22 cellular contexts compared by ENCODE assay signal in the genomic region with DNA sequence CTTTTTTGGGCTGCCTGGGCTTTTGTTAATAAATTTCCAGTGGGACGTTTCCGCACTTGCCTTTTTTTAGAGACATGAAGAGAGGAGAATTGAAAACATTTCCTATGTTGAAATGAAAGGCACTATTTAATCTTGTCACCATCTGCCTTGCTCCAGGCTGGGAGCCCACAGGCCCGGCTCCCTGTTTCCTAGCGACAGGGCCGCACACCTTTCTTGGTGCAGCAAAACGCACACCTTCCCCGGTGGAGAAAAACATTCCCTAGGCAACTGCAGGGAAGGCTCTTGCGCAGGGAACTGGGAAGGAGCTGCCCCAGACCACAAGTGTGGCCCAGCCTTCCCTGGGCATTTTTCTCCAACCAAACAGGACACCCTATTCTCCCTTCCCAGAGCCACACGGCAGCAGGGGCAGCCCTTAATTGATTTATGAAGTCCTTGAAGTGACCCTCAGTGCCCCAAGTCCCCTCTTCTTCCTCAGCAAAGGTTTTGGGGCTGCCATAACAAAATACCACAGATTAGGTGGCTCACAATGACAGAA.
A peak's percentile ranks its signal among the peaks of the same experiment; 100 is the strongest.
DNase-seq lines count a peak whose midpoint lies in the region; ATAC-seq and TF ChIP-seq lines count a peak whose summit lies in the region.
"Had no signal": no experiment of that assay in that cellular context is flagged by ENCODE, and none has a peak within 500 bp of the region (broad histone marks: within the 10 kb centered on the region; RNA-seq: fewer than 3 reads in every experiment).

No MANE protein-coding gene starts in this region.

- H3K36me3 ChIP-seq in BLaER1, result no peaks in the 10 kb centered on the region
- H3K36me3 ChIP-seq in ovary, result no peaks in the 10 kb centered on the region
- H3K36me3 ChIP-seq: BLaER1 treated with 17β-estradiol and CSF1 and Interleukin-3, amounts not matched to agents 10 nM and 100 nM; SJSA1 had no signal

- H3K4me2 ChIP-seq in BLaER1, result peak overlapping the region; percentile 73; the same call in 1 of the 2 replicates

- intact Hi-C loops in ovary (cut with DNase I), result no loop called here
- intact Hi-C loops in CD14-positive monocyte (cut with micrococcal nuclease), result no loop called here

- TF ChIP-seq EP300 in ovary (IDR thresholded peaks at IDR 0.05), result no peak

- in situ Hi-C loops in G401 (cut with HindIII; ENCODE audit: low sequenced_read_pairs), result no loop called here

- H3K27me3 ChIP-seq in BLaER1 (no peaks in the 10 kb centered on the region), ovary (no peaks in the 10 kb centered on the region)
- H3K27me3 ChIP-seq: BLaER1 treated with 17β-estradiol and CSF1 and Interleukin-3, amounts not matched to agents 10 nM and 100 nM had no signal

- ATAC-seq in GM18861 (IDR thresholded peaks at IDR 0.05; ENCODE audit: unreplicated experiment), result no peak

- H3K9ac ChIP-seq in BLaER1, result no peak overlapping the region
- H3K9ac ChIP-seq: BLaER1 treated with 17β-estradiol and CSF1 and Interleukin-3, amounts not matched to agents 10 nM and 100 nM; GM23248 had no signal

- WGBS in ovary, 3 donors, result 87 to 89% (median 88%) methylated on average over 9 of the region's 9 CpGs

- H3K27ac ChIP-seq in BLaER1 (peak overlapping the region; percentile 32; the same call in 1 of the 2 replicates), ovary (no peak overlapping the region)
- H3K27ac ChIP-seq: BLaER1 treated with 17β-estradiol and CSF1 and Interleukin-3, amounts not matched to agents 10 nM and 100 nM; GM23248; HL-60; SJSA1 had no signal

- peaks cover 0 to 7% (median 0%) of the 10 kb centered on the region in 7 donors for H3K9me3 Mint-ChIP-seq in CD14-positive monocyte

- H3K4me1 Mint-ChIP-seq in CD14-positive monocyte, result no peaks in the 10 kb centered on the region
- H3K4me1 Mint-ChIP-seq: CD4-positive, alpha-beta memory T cell had no signal

- no peak overlapping the region for H3K4me3 Mint-ChIP-seq in CD14-positive monocyte
- H3K4me3 Mint-ChIP-seq: CD4-positive, alpha-beta memory T cell had no signal

- no peak overlapping the region for H3K27ac Mint-ChIP-seq in CD14-positive monocyte
- H3K27ac Mint-ChIP-seq: CD4-positive, alpha-beta memory T cell had no signal

- peaks cover 0 to 5% (median 2%) of the 10 kb centered on the region in 3 donors for H3K27me3 Mint-ChIP-seq in CD14-positive monocyte (ENCODE audit: low read depth in 3 of 3)

- H3K36me3 Mint-ChIP-seq in CD14-positive monocyte, result no peaks in the 10 kb centered on the region
- H3K36me3 Mint-ChIP-seq: CD4-positive, alpha-beta memory T cell had no signal

- H3K9me3 ChIP-seq in BLaER1, result peaks cover 32% of the 10 kb centered on the region; the same call in 1 of the 2 replicates
- H3K9me3 ChIP-seq in ovary, result no peaks in the 10 kb centered on the region
- H3K9me3 ChIP-seq: SJSA1 had no signal

- H3K4me1 ChIP-seq in BLaER1 (peaks cover 61% of the 10 kb centered on the region), ovary (ENCODE audit: insufficient read depth) (peaks cover 10% of the 10 kb centered on the region)
- H3K4me1 ChIP-seq: SJSA1 had no signal

- peak; percentile 13 for DNase-seq in NCI-H345 (lab: John Stamatoyannopoulos, UW)
- no peak for DNase-seq in NCI-H345 treated with DMSO at 0.1 percent for 48 hours (lab: John Stamatoyannopoulos, UW; ENCODE audit: unreplicated experiment)
- peak; percentile 77 for DNase-seq in G401 (ENCODE audit: low spot score)
- DNase-seq in mesenteric fat pad (ENCODE audit: low spot score), result peak; percentile 59
- no peak for DNase-seq in ovary
- no peak for DNase-seq in CD14-positive monocyte (ENCODE audit: low spot score)
- DNase-seq: CD4-positive, alpha-beta memory T cell; DMS153; GM23248; H7; NCI-H1048; NCI-H1417; NCI-H187; NCI-H2081 treated with DMSO at 0.1 percent for 48 hours; NCI-H526 treated with DMSO at 0.1 percent for 48 hours; Right ventricle myocardium superior; RPMI8226 had no signal

- TF ChIP-seq POLR2A in ovary (IDR thresholded peaks at IDR 0.05), result no peak

- TF ChIP-seq CTCF in ovary (IDR thresholded peaks at IDR 0.05) (no peak), CD14-positive monocyte (IDR thresholded peaks at IDR 0.05) (no peak)

- H3K4me3 ChIP-seq in BLaER1, result no peak overlapping the region
- no peak overlapping the region for H3K4me3 ChIP-seq in ovary
- H3K4me3 ChIP-seq: BLaER1 treated with 17β-estradiol and CSF1 and Interleukin-3, amounts not matched to agents 10 nM and 100 nM; GM23248; SJSA1 had no signal

- no peaks in the 10 kb centered on the region for H4K20me1 ChIP-seq in BLaER1
- H4K20me1 ChIP-seq: BLaER1 treated with 17β-estradiol and CSF1 and Interleukin-3, amounts not matched to agents 10 nM and 100 nM had no signal

Comparison
In these comparisons a context has a peak if more than half of its experiments do, and no peak if none do; other contexts are left out.
1. DNase-seq: peak in NCI-H345 (single experiment), G401 (single experiment) and mesenteric fat pad (single experiment); none in NCI-H345 treated with DMSO at 0.1 percent for 48 hours (single experiment), ovary (0 of 5) and CD14-positive monocyte (single experiment).